Comparison of ENCODE assay signal across 8 cellular contexts in the genomic region with DNA sequence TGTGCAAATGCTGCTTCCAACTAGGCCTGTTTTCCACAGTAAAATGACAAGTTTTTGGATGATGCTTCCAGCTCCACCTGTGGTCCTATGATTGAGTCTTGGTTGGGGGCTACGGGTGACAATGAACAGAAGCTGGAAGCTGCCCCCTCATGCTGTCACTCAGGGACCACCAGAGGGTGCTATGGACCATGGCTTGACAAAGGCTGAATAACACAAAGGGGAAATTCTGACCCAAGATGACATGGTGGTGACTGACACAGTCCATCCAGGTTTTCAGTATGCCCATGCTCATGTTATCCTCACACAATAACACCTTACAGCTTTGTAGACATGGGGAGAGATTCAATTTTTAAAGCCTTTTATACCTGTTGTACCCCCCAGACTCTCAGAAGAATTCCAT. TPM values are rescaled to one million over a fixed set of nuclear protein-coding genes. Genes with fewer than 3 reads are reported as not detected.
DNase-seq lines count a peak whose midpoint lies in the region; ATAC-seq, FAIRE-seq and TF ChIP-seq lines count a peak whose summit lies in the region.

No MANE protein-coding gene starts in this region.

- H3K4me3 Mint-ChIP-seq in glutamatergic neuron (ENCODE audit: unreplicated experiment): no peak overlapping the region

- H3K9me3 ChIP-seq in BE2C (no peaks in the 10 kb centered on the region), colonic mucosa (no peaks in the 10 kb centered on the region)

- DNase-seq in BE2C (peak; percentile 71), GM18507 (ENCODE audit: extremely low spot score, insufficient read length, low read depth) (no peak), RPMI7951 (ENCODE audit: low read depth) (peak; percentile 9), glutamatergic neuron (no peak), colonic mucosa (no peak), NCI-H1436 (lab: John Stamatoyannopoulos, UW) (no peak), LoVo (ENCODE audit: low spot score) (no peak)

- no peaks in the 10 kb centered on the region for H3K27me3 ChIP-seq in BE2C
- no peaks in the 10 kb centered on the region for H3K27me3 ChIP-seq in colonic mucosa

- H3K9ac ChIP-seq in colonic mucosa (ENCODE audit: low read depth in 2 of 2, low read length in 2 of 2): no peak overlapping the region

- H3K27me3 Mint-ChIP-seq in glutamatergic neuron (ENCODE audit: unreplicated experiment): no peaks in the 10 kb centered on the region

- peak; percentile 21 for FAIRE-seq in GM18507 (lab: Jason Lieb, UNC)

- TF ChIP-seq CTCF in BE2C (IDR thresholded peaks at IDR 0.05; ENCODE audit: low read depth, low read length): peak; percentile 91
- peak; percentile 44 for TF ChIP-seq CTCF in glutamatergic neuron (IDR thresholded peaks at IDR 0.05; ENCODE audit: partially characterized antibody, unreplicated experiment)
- no peak for TF ChIP-seq CTCF in colonic mucosa (IDR thresholded peaks at IDR 0.05)

- no peak overlapping the region for H3K27ac Mint-ChIP-seq in glutamatergic neuron (ENCODE audit: unreplicated experiment)

- H3K27ac ChIP-seq in colonic mucosa: no peak overlapping the region

- no peaks in the 10 kb centered on the region for H3K36me3 Mint-ChIP-seq in glutamatergic neuron (ENCODE audit: unreplicated experiment)

- H3K4me1 ChIP-seq in BE2C: no peaks in the 10 kb centered on the region
- H3K4me1 ChIP-seq in colonic mucosa: no peaks in the 10 kb centered on the region

- no peaks in the 10 kb centered on the region for H3K36me3 ChIP-seq in BE2C
- H3K36me3 ChIP-seq in colonic mucosa: no peaks in the 10 kb centered on the region

- no peak for ATAC-seq in HG03095 (IDR thresholded peaks at IDR 0.05; ENCODE audit: unreplicated experiment)

- H3K4me3 ChIP-seq in BE2C (ENCODE audit: low read depth, low read length) (no peak overlapping the region), colonic mucosa (no peak overlapping the region)

- H3K4me1 Mint-ChIP-seq in glutamatergic neuron (ENCODE audit: low read depth, unreplicated experiment): no peaks in the 10 kb centered on the region

- peaks cover 3% of the 10 kb centered on the region for H3K9me3 Mint-ChIP-seq in glutamatergic neuron (ENCODE audit: unreplicated experiment)

- intact Hi-C loops in colonic mucosa (cut with DNase I): no loop called here

RNA-seq across cellular contexts. Expression of a gene that starts 23.9 kb away (rescaled TPM):
- 27.3 TPM for polyA plus RNA-seq in BE2C (2012; ENCODE audit: insufficient read depth, insufficient read length, low read depth)
- 34.9 and 37.6 TPM in 2 replicates for total RNA-seq in RPMI7951 (2014; rRNA removed; shearing (Covaris generic))
- total RNA-seq in glutamatergic neuron (ENCODE audit: unreplicated experiment): 18.1 TPM
- total RNA-seq in colonic mucosa: 10 to 100 TPM; 38.2 to 47.0 TPM

RNA-seq across cellular contexts. Expression of a gene that starts 56.2 kb away (rescaled TPM):
- polyA plus RNA-seq in BE2C (2012; ENCODE audit: insufficient read depth, insufficient read length, low read depth): 289 TPM
- total RNA-seq in RPMI7951 (2014; rRNA removed; shearing (Covaris generic)): not detected in 2 replicates
- total RNA-seq in glutamatergic neuron (ENCODE audit: unreplicated experiment) (0.47 TPM), colonic mucosa (1 to 10 TPM in 1 of 2 donors, not detected in 1; 4.6 TPM)

Comparison
In these comparisons a context has a peak if more than half of its experiments do, and no peak if none do; other contexts are left out.
1. DNase-seq: peak in BE2C (single experiment) and RPMI7951 (single experiment); none in GM18507 (single experiment), glutamatergic neuron (single experiment), colonic mucosa (single experiment), NCI-H1436 (single experiment) and LoVo (single experiment).